7 cellular contexts compared by ENCODE assay signal in the genomic region with DNA sequence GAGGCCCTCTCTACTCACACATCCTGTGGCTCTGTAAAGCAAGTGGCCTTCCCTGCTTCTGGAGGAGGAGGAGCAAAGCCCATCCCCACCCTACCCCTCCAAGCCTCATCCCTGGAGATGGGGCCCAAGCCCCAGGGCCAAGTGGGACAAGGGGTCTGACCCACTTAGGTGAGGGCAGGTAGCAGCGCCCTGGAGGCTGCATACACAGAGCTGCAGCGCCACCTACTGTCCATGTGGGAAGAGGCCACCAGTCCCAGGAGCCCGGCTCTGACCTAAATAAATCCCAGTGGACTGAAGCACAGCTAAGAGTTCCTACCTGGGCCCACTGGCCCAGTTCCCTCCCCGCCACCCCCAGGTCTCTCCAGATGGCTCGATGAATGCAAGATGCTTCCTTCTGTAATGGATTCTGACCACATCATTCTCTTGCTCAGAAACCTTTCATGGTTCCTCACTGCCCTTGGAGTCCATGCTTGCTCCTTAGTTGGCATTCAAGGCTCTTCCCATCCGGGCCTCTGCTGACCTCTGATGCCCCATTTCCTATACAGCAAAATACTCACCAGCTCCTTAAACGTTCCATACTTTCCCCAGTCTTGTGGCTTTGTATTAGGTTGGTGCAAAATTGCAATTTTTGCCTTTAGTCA.
DNase-seq lines count a peak whose midpoint lies in the region; ATAC-seq and TF ChIP-seq lines count a peak whose summit lies in the region.

No MANE protein-coding gene starts in this region.

- no peaks in the 10 kb centered on the region for H3K4me1 ChIP-seq in OCI-LY7 (ENCODE audit: insufficient read depth, low read length, poor library complexity, severe bottlenecking)
- H3K4me1 ChIP-seq in esophagus squamous epithelium, result peaks cover 0 to 9% (median 8%) of the 10 kb centered on the region in 3 donors

- H4K20me1 ChIP-seq in OCI-LY7 (ENCODE audit: insufficient read depth, low read length), result no peaks in the 10 kb centered on the region

- no peak overlapping the region for H3K27ac Mint-ChIP-seq in natural killer cell
- H3K27ac Mint-ChIP-seq in stimulated activated memory B cell treated with anti-CD40 and anti-IgM and Interleukin-4, amounts not matched to agents 10 μg/mL and 1 μg/mL and 100 μg/mL, for 72 hours, result no peak overlapping the region

- H3K4me2 ChIP-seq in OCI-LY7 (ENCODE audit: low read length), result no peak overlapping the region

- peak; percentile 83 for DNase-seq in KBM-7
- DNase-seq in OCI-LY7 (ENCODE audit: low spot score), result peak; percentile 83
- peak; percentile 78 for DNase-seq in activated T-cell treated with anti-CD3 and anti-CD28 coated beads for 24 hours (ENCODE audit: low read depth)
- no peak for DNase-seq in esophagus squamous epithelium (lab: John Stamatoyannopoulos, UW)
- DNase-seq in natural killer cell, result peak; percentile 75

- H3K4me3 ChIP-seq in OCI-LY7 (ENCODE audit: low read depth, low read length, poor library complexity, severe bottlenecking), result no peak overlapping the region
- H3K4me3 ChIP-seq in esophagus squamous epithelium, result no peak overlapping the region

- H3K4me3 Mint-ChIP-seq in natural killer cell, result no peak overlapping the region
- no peak overlapping the region for H3K4me3 Mint-ChIP-seq in stimulated activated memory B cell treated with anti-CD40 and anti-IgM and Interleukin-4, amounts not matched to agents 10 μg/mL and 1 μg/mL and 100 μg/mL, for 72 hours

- H3K27ac ChIP-seq in OCI-LY7 (ENCODE audit: low read depth, low read length, poor library complexity, severe bottlenecking) (no peak overlapping the region), esophagus squamous epithelium (no peak overlapping the region)

- H3K27me3 ChIP-seq in esophagus squamous epithelium, result peaks cover 4 to 59% (median 6%) of the 10 kb centered on the region in 4 donors

- 8 to 11% methylated on average over 4 of the region's 7 CpGs for WGBS in esophagus squamous epithelium, 2 donors

- CTCF ChIA-PET in OCI-LY7 (lab: Charles Lee; ENCODE audit: unreplicated experiment), result interaction anchor here (2.5 kb wide), 1 partner anchor 111 kb away, joined by 14 read pairs; no protein-coding TSS in a partner anchor

- no peak for TF ChIP-seq POLR2A in esophagus squamous epithelium (IDR thresholded peaks at IDR 0.05)

- H3K9me3 ChIP-seq in OCI-LY7 (ENCODE audit: low read length) (no peaks in the 10 kb centered on the region), esophagus squamous epithelium (no peaks in the 10 kb centered on the region)

- H2AFZ ChIP-seq in OCI-LY7 (ENCODE audit: low read length), result no peak overlapping the region

- no TSS peak for BruUV-seq in OCI-LY7 (replicated peaks; lab: Mats Ljungman, UMichigan)

- no peaks in the 10 kb centered on the region for H3K4me1 Mint-ChIP-seq in natural killer cell
- no peaks in the 10 kb centered on the region for H3K4me1 Mint-ChIP-seq in stimulated activated memory B cell treated with anti-CD40 and anti-IgM and Interleukin-4, amounts not matched to agents 10 μg/mL and 1 μg/mL and 100 μg/mL, for 72 hours

- H3K79me2 ChIP-seq in OCI-LY7 (ENCODE audit: insufficient read depth, low read depth, low read length), result no peaks in the 10 kb centered on the region

- POLR2A ChIA-PET in OCI-LY7 (lab: Charles Lee), result interaction anchor here (1.1 kb wide), 1 partner anchor 172 kb away, joined by 3 read pairs; no protein-coding TSS in a partner anchor

- intact Hi-C loops in OCI-LY7 (cut with micrococcal nuclease; ENCODE audit: unreplicated experiment), result loop anchor here (1.0 kb wide), 1 partner anchor 111 kb away; no protein-coding TSS in a partner anchor
- intact Hi-C loops in esophagus squamous epithelium (cut with DNase I), result loop anchor here (5.0 kb wide), 1 partner anchor 112 kb away; the partner anchor contains the start of gene WNT11
- intact Hi-C loops in natural killer cell (cut with micrococcal nuclease), result loop anchor here (1.0 to 2.0 kb wide), 3 partner anchors 112 to 612 kb away; no protein-coding TSS in a partner anchor

- peak; percentile 78 for ATAC-seq in GM18511 (IDR thresholded peaks at IDR 0.05; ENCODE audit: unreplicated experiment)
- ATAC-seq in natural killer cell, result peak; percentile 87 to 98 (median 95)
- ATAC-seq in stimulated activated memory B cell treated with anti-CD40 and anti-IgM and Interleukin-4, amounts not matched to agents 10 μg/mL and 1 μg/mL and 100 μg/mL, for 72 hours, result peak; percentile 91

- no peaks in the 10 kb centered on the region for H3K9me2 ChIP-seq in OCI-LY7 (ENCODE audit: insufficient read depth, low read length)

- TF ChIP-seq CTCF in OCI-LY7 (conservative IDR thresholded peaks at IDR 0.05; ENCODE audit: low read length) (peak; percentile 92), esophagus squamous epithelium (IDR thresholded peaks at IDR 0.05) (peak; percentile 83 to 96 (median 92)), natural killer cell (IDR thresholded peaks at IDR 0.05) (peak; percentile 84)

- no peaks in the 10 kb centered on the region for H3K9me3 Mint-ChIP-seq in natural killer cell
- no peaks in the 10 kb centered on the region for H3K9me3 Mint-ChIP-seq in stimulated activated memory B cell treated with anti-CD40 and anti-IgM and Interleukin-4, amounts not matched to agents 10 μg/mL and 1 μg/mL and 100 μg/mL, for 72 hours

- in situ Hi-C loops in KBM-7 (cut with MboI; ENCODE audit: low pct_unique_long_range_greater_than_20kb, low sequenced_read_pairs), result loop anchor here (25.0 kb wide), 1 partner anchor 432 kb away; no protein-coding TSS in a partner anchor

- H3K36me3 ChIP-seq in OCI-LY7 (ENCODE audit: insufficient read depth, low read length) (no peaks in the 10 kb centered on the region), esophagus squamous epithelium (no peaks in the 10 kb centered on the region)

- H3K27me3 Mint-ChIP-seq in natural killer cell (ENCODE audit: low read depth in 2 of 2), result peaks cover 31 to 35% of the 10 kb centered on the region in 2 donors
- peaks cover 67% of the 10 kb centered on the region for H3K27me3 Mint-ChIP-seq in stimulated activated memory B cell treated with anti-CD40 and anti-IgM and Interleukin-4, amounts not matched to agents 10 μg/mL and 1 μg/mL and 100 μg/mL, for 72 hours

- no peaks in the 10 kb centered on the region for H3K36me3 Mint-ChIP-seq in natural killer cell
- H3K36me3 Mint-ChIP-seq in stimulated activated memory B cell treated with anti-CD40 and anti-IgM and Interleukin-4, amounts not matched to agents 10 μg/mL and 1 μg/mL and 100 μg/mL, for 72 hours, result no peaks in the 10 kb centered on the region
